Comparison of ENCODE assay signal across 18 cellular contexts in the genomic region with DNA sequence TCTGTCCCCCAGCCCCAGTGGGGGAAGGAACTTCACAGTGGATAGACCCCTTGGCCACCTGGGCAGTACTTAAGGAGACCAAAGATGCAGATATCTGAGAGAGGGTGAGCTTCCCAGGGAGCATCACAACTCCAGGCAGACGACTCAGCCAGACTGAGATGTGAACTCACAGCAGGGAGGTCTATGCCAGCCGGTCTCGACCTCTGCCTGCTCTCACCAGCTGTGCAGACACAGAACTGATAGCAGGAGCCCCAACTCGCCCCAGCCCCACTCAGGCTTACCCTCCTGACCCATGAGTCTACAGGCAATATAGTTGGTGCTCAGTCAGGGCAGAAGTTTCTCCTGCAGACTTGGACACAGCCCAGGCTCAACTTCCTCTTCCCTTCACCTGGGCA. TPM values are rescaled to one million over a fixed set of nuclear protein-coding genes. Genes with fewer than 3 reads are reported as not detected.
DNase-seq lines count a peak whose midpoint lies in the region; ATAC-seq and TF ChIP-seq lines count a peak whose summit lies in the region.
"Had no signal": no experiment of that assay in that cellular context is flagged by ENCODE, and none has a peak within 500 bp of the region (broad histone marks: within the 10 kb centered on the region; RNA-seq: fewer than 3 reads in every experiment).

No MANE protein-coding gene starts in this region.

- intact Hi-C loops in Panc1 (cut with micrococcal nuclease; ENCODE audit: unreplicated experiment) = no loop called here
- intact Hi-C loops in stomach (cut with DNase I; ENCODE audit: low total_unique reads) = no loop called here

- H3K4me1 ChIP-seq in Panc1 (ENCODE audit: control insufficient read depth, insufficient read depth, low read length) = no peaks in the 10 kb centered on the region
- peaks cover 0 to 25% (median 8%) of the 10 kb centered on the region in 4 donors for H3K4me1 ChIP-seq in stomach
- H3K4me1 ChIP-seq: parathyroid adenoma had no signal

- TF ChIP-seq EP300 in stomach (IDR thresholded peaks at IDR 0.05) = no peak

- POLR2A ChIA-PET in Panc1 (lab: Charles Lee) = no interaction called here

- peak; percentile 68 for ATAC-seq in Panc1
- ATAC-seq: GM12878 had no signal

- CTCF ChIA-PET in Panc1 (lab: Charles Lee) = no interaction called here

- H3K27ac ChIP-seq in Panc1 (ENCODE audit: low read length) (no peak overlapping the region), stomach (peak overlapping the region in 2 of 5 donors; percentile 46)
- H3K27ac ChIP-seq: brain microvascular endothelial cell, parathyroid adenoma had no signal

- in situ Hi-C loops in Panc1 (cut with HindIII; ENCODE audit: low pct_unique_long_range_greater_than_20kb, low sequenced_read_pairs) = no loop called here
- in situ Hi-C loops in GM13977 (cut with MboI; ENCODE audit: low pct_unique_long_range_greater_than_20kb, low sequenced_read_pairs, unreplicated experiment) = no loop called here

- BruUV-seq in Panc1 (replicated peaks; lab: Mats Ljungman, UMichigan) = no TSS peak

- H3K4me3 ChIP-seq in Panc1 (ENCODE audit: low read depth in 2 of 2, low read length in 2 of 2) = no peak overlapping the region
- no peak overlapping the region for H3K4me3 ChIP-seq in stomach
- H3K4me3 ChIP-seq: GM12878 had no signal

- no peak for TF ChIP-seq POLR2A in stomach (IDR thresholded peaks at IDR 0.05)

- H3K9me3 ChIP-seq in Panc1 (ENCODE audit: control insufficient read depth, insufficient read depth, low read depth, low read length) (no peaks in the 10 kb centered on the region), stomach (no peaks in the 10 kb centered on the region)

- no peak for TF ChIP-seq CTCF in Panc1 (IDR thresholded peaks at IDR 0.05)
- no peak for TF ChIP-seq CTCF in stomach (IDR thresholded peaks at IDR 0.05)
- TF ChIP-seq CTCF in GM13977 (IDR thresholded peaks at IDR 0.05; ENCODE audit: extremely low read depth, insufficient read depth, missing control alignments) = no peak

- no peaks in the 10 kb centered on the region for H3K36me3 ChIP-seq in Panc1 (ENCODE audit: control insufficient read depth, insufficient read depth, low read length)
- H3K36me3 ChIP-seq in stomach = no peaks in the 10 kb centered on the region
- H3K36me3 ChIP-seq: brain microvascular endothelial cell had no signal

- H3K27me3 ChIP-seq in Panc1 (ENCODE audit: control insufficient read depth, insufficient read depth, low read length) (peaks cover 5% of the 10 kb centered on the region), stomach (no peaks in the 10 kb centered on the region)
- H3K27me3 ChIP-seq: brain microvascular endothelial cell had no signal

- DNase-seq in NCI-H1105 treated with DMSO at 0.1 percent for 48 hours (lab: John Stamatoyannopoulos, UW) = peak; percentile 27
- no peak for DNase-seq in NCI-H1105 (lab: John Stamatoyannopoulos, UW)
- DNase-seq in Panc1 (ENCODE audit: low read depth, low spot score) = no peak
- DNase-seq in islet precursor cell = peak; percentile 52
- DNase-seq in stomach = peak; percentile 13
- no peak for DNase-seq in GM13977 (ENCODE audit: low spot score)
- DNase-seq in Ammon's horn (ENCODE audit: low spot score) = no peak
- no peak for DNase-seq in SIG-M5 treated with dmso at 0.1 percent for 504 hours (lab: John Stamatoyannopoulos, UW; ENCODE audit: unreplicated experiment)
- DNase-seq: 8988T; brain microvascular endothelial cell; CD4-positive, alpha-beta T cell; effector CD4-positive, alpha-beta T cell; NCI-H2081 treated with DMSO at 0.1 percent for 48 hours; NK-92 treated with Interleukin-12 subunit alpha and Interleukin-12 subunit beta, amount 100 ng/mL, for 24 hours had no signal

- 10 to 17% (median 13%) methylated on average over 3 to 4 of the region's 4 CpGs for WGBS in stomach, 5 donors

RNA-seq across cellular contexts. Expression of gene ACCSL, which starts 29.7 kb away (rescaled TPM):
- total RNA-seq in Panc1 (2021; ENCODE audit: unreplicated experiment) (not detected), stomach (not detected)
- polyA plus RNA-seq in Panc1 (2012; ENCODE audit: insufficient read length) = not detected
- not detected for polyA plus RNA-seq in stomach
- total RNA-seq: CD4-positive, alpha-beta T cell; GM12878; mesothelial cell of epicardium; temporal lobe had no signal

RNA-seq across cellular contexts. Expression of gene ACCS, which starts 47.9 kb away (rescaled TPM):
- total RNA-seq in Panc1 (2021; ENCODE audit: unreplicated experiment) (38.0 TPM), stomach (10 to 100 TPM; 21.7 to 71.1 (median 34.4) TPM)
- 17.1 TPM for polyA plus RNA-seq in Panc1 (2012; ENCODE audit: insufficient read length)
- polyA plus RNA-seq in stomach = 10 to 100 TPM; 14.7 to 17.4 (median 16.3) TPM

Comparison
In these comparisons a context has a peak if more than half of its experiments do, and no peak if none do; other contexts are left out.
1. DNase-seq: peak in NCI-H1105 treated with DMSO at 0.1 percent for 48 hours (single experiment), islet precursor cell (single experiment) and stomach (single experiment); none in NCI-H1105 (single experiment), Panc1 (single experiment), GM13977 (single experiment), Ammon's horn (single experiment) and SIG-M5 treated with dmso at 0.1 percent for 504 hours (single experiment).